In genomic region chr6:35181933-35182612, GRCh38 we compare ENCODE assay signal across 10 cellular contexts. TPM values are rescaled to one million over a fixed set of nuclear protein-coding genes. Genes with fewer than 3 reads are reported as not detected.
A peak's percentile ranks its signal among the peaks of the same experiment; 100 is the strongest.
DNase-seq lines count a peak whose midpoint lies in the region; ATAC-seq and TF ChIP-seq lines count a peak whose summit lies in the region.
"Had no signal": no experiment of that assay in that cellular context is flagged by ENCODE, and none has a peak within 500 bp of the region (broad histone marks: within the 10 kb centered on the region; RNA-seq: fewer than 3 reads in every experiment).

No MANE protein-coding gene starts in this region.

- peak overlapping the region; percentile 19 to 49 for H3K4ac ChIP-seq in mesenchymal stem cell (ENCODE audit: low read depth in 1 of 2, low read length in 2 of 2)

- H3K9ac ChIP-seq in MM.1S (ENCODE audit: low read length): no peak overlapping the region
- H3K9ac ChIP-seq in colonic mucosa (ENCODE audit: low read depth in 2 of 2, low read length in 2 of 2): no peak overlapping the region
- peak overlapping the region; percentile 58 for H3K9ac ChIP-seq in mesenchymal stem cell (ENCODE audit: low read length)

- H3K23ac ChIP-seq in mesenchymal stem cell (ENCODE audit: low read length in 2 of 2): no peak overlapping the region

- H3K14ac ChIP-seq in mesenchymal stem cell (ENCODE audit: low read length in 2 of 2): no peak overlapping the region

- H3K4me2 ChIP-seq in MM.1S (ENCODE audit: low read depth, low read length) (peak overlapping the region; percentile 52), mesenchymal stem cell (ENCODE audit: low read length, poor library complexity, severe bottlenecking) (peak overlapping the region; percentile 40)

- TF ChIP-seq CTCF in MM.1S (IDR thresholded peaks at IDR 0.05; ENCODE audit: low read length) (no peak), colonic mucosa (IDR thresholded peaks at IDR 0.05) (no peak)

- 24% methylated on average over 47 of the region's 55 CpGs for WGBS in mesenchymal stem cell

- H3K79me2 ChIP-seq in MM.1S (ENCODE audit: low read length): no peaks in the 10 kb centered on the region

- H3K4me1 ChIP-seq in MM.1S (ENCODE audit: low read length) (peaks cover 20% of the 10 kb centered on the region), colonic mucosa (peaks cover 7% of the 10 kb centered on the region), mesenchymal stem cell (ENCODE audit: control insufficient read depth, insufficient read depth, low read depth, low read length) (peaks cover 19% of the 10 kb centered on the region)

- H3K27ac Mint-ChIP-seq in T-helper 2 cell treated with Interferon-gamma antibody and Interleukin-4, amounts not matched to agents 5 μg/mL and 100 μg/mL, for 36 hours: no peak overlapping the region

- no peak overlapping the region for H3K27ac ChIP-seq in MM.1S (ENCODE audit: low read length)
- no peak overlapping the region for H3K27ac ChIP-seq in colonic mucosa
- peak overlapping the region; percentile 48 for H3K27ac ChIP-seq in mesenchymal stem cell (ENCODE audit: low read length, poor library complexity, severe bottlenecking)

- H3K9me3 Mint-ChIP-seq in T-helper 2 cell treated with Interferon-gamma antibody and Interleukin-4, amounts not matched to agents 5 μg/mL and 100 μg/mL, for 36 hours: no peaks in the 10 kb centered on the region

- H3F3A ChIP-seq in MM.1S (ENCODE audit: insufficient read depth, low read length): no peaks in the 10 kb centered on the region

- no peak overlapping the region for H2BK5ac ChIP-seq in mesenchymal stem cell (ENCODE audit: low read depth, low read length, poor library complexity, severe bottlenecking)

- H3K36me3 Mint-ChIP-seq in T-helper 2 cell treated with Interferon-gamma antibody and Interleukin-4, amounts not matched to agents 5 μg/mL and 100 μg/mL, for 36 hours (ENCODE audit: low read depth): no peaks in the 10 kb centered on the region

- no peaks in the 10 kb centered on the region for H3K4me1 Mint-ChIP-seq in T-helper 2 cell treated with Interferon-gamma antibody and Interleukin-4, amounts not matched to agents 5 μg/mL and 100 μg/mL, for 36 hours (ENCODE audit: low read depth)

- no peak for ATAC-seq in HG02610 (IDR thresholded peaks at IDR 0.05; ENCODE audit: unreplicated experiment)

- H3K9me3 ChIP-seq in MM.1S (replicated peaks; ENCODE audit: insufficient read depth, low read length): no peaks in the 10 kb centered on the region
- no peaks in the 10 kb centered on the region for H3K9me3 ChIP-seq in colonic mucosa
- H3K9me3 ChIP-seq in mesenchymal stem cell (ENCODE audit: control insufficient read depth, low read length): no peaks in the 10 kb centered on the region

- H3K27me3 Mint-ChIP-seq in T-helper 2 cell treated with Interferon-gamma antibody and Interleukin-4, amounts not matched to agents 5 μg/mL and 100 μg/mL, for 36 hours (ENCODE audit: low read depth): peaks cover 24% of the 10 kb centered on the region

- H2AFZ ChIP-seq in MM.1S (ENCODE audit: low read length) (peak overlapping the region; percentile 88), mesenchymal stem cell (ENCODE audit: low read depth, low read length) (no peak overlapping the region)

- H3K4me3 ChIP-seq in MM.1S (ENCODE audit: low read length): no peak overlapping the region
- H3K4me3 ChIP-seq in colonic mucosa: no peak overlapping the region
- peak overlapping the region in 1 of 2 experiments; percentile 18 for H3K4me3 ChIP-seq in mesenchymal stem cell (ENCODE audit: insufficient read depth in 1 of 2, low read depth in 1 of 2, low read length in 2 of 2)

- H3K36me3 ChIP-seq in MM.1S (replicated peaks; ENCODE audit: insufficient read depth, low read length): no peaks in the 10 kb centered on the region
- H3K36me3 ChIP-seq in colonic mucosa: no peaks in the 10 kb centered on the region
- no peaks in the 10 kb centered on the region for H3K36me3 ChIP-seq in mesenchymal stem cell (ENCODE audit: control insufficient read depth in 1 of 2, insufficient read depth in 2 of 2, low read depth in 1 of 2, low read length in 2 of 2)

- H4K20me1 ChIP-seq in MM.1S (ENCODE audit: insufficient read depth, low read length): no peaks in the 10 kb centered on the region

- H4K8ac ChIP-seq in mesenchymal stem cell (ENCODE audit: low read length): peak overlapping the region; percentile 85

- no peaks in the 10 kb centered on the region for H3K79me1 ChIP-seq in mesenchymal stem cell (replicated peaks; ENCODE audit: low read length, poor library complexity, severe bottlenecking)

- peak overlapping the region; percentile 74 for H2BK15ac ChIP-seq in mesenchymal stem cell (ENCODE audit: low read depth, poor library complexity, severe bottlenecking)

- H2BK120ac ChIP-seq in mesenchymal stem cell (ENCODE audit: low read depth, low read length): peak overlapping the region; percentile 66

- peak overlapping the region; percentile 77 for H4K91ac ChIP-seq in mesenchymal stem cell (ENCODE audit: low read length)

- H3K27me3 ChIP-seq in MM.1S (replicated peaks; ENCODE audit: insufficient read depth, low read length) (no peaks in the 10 kb centered on the region), colonic mucosa (no peaks in the 10 kb centered on the region), mesenchymal stem cell (ENCODE audit: control insufficient read depth in 1 of 2, insufficient read depth in 1 of 2, low read length in 2 of 2) (no peaks in the 10 kb centered on the region)

- H2BK12ac ChIP-seq in mesenchymal stem cell (ENCODE audit: low read length in 2 of 2): peak overlapping the region; percentile 46 to 96

- H3K4me3 Mint-ChIP-seq in T-helper 2 cell treated with Interferon-gamma antibody and Interleukin-4, amounts not matched to agents 5 μg/mL and 100 μg/mL, for 36 hours: no peak overlapping the region

- peak overlapping the region; percentile 86 to 90 for H3K18ac ChIP-seq in mesenchymal stem cell (ENCODE audit: low read depth in 1 of 2, low read length in 2 of 2)

- DNase-seq in AG08396 (ENCODE audit: low spot score) (peak; percentile 74), MM.1S (no peak), colonic mucosa (peak; percentile 67), mesenchymal stem cell (peak; percentile 83)
- DNase-seq in T-helper 2 cell treated with Interferon-gamma antibody and Interleukin-4, amounts not matched to agents 5 μg/mL and 100 μg/mL, for 36 hours (ENCODE audit: low spot score): no peak
- no peak for DNase-seq in activated effector memory CD4-positive, alpha-beta T cell treated with Interleukin-2 at 50 U/mL for 16 hours
- DNase-seq in activated effector memory CD4-positive, alpha-beta T cell treated with anti-CD3 and anti-CD28 coated beads, Interleukin-2, amount 50 U/mL, for 16 hours: no peak
- DNase-seq: DND-41; stimulated activated CD4-positive, alpha-beta T cell treated with anti-CD3 and anti-CD28 coated beads, Interleukin-4, amount 100 ng/mL, for 1 hour had no signal

- no peak overlapping the region for H2AK5ac ChIP-seq in mesenchymal stem cell (ENCODE audit: low read length, severe bottlenecking)

- no peaks in the 10 kb centered on the region for H3K9me2 ChIP-seq in MM.1S (replicated peaks; ENCODE audit: insufficient read depth, low read length)

- intact Hi-C loops in colonic mucosa (cut with DNase I): no loop called here

RNA-seq across cellular contexts. Expression of gene SCUBE3, which starts 31.7 kb away (rescaled TPM):
- under 1 TPM; 0.20 to 0.74 TPM for total RNA-seq in colonic mucosa
- 2.0 TPM for polyA plus RNA-seq in mesenchymal stem cell (2013, experiment 1 of 2)
- polyA plus RNA-seq in mesenchymal stem cell (2013, experiment 2 of 2): 1.9 TPM

RNA-seq across cellular contexts. Expression of gene TCP11, which starts 40.9 kb away (rescaled TPM):
- total RNA-seq in colonic mucosa: not detected
- 0.11 TPM for polyA plus RNA-seq in mesenchymal stem cell (2013, experiment 1 of 2)
- polyA plus RNA-seq in mesenchymal stem cell (2013, experiment 2 of 2): 0.04 TPM

Comparison
In these comparisons a context has a peak if more than half of its experiments do, and no peak if none do; other contexts are left out.
1. DNase-seq: peak in AG08396 (single experiment), colonic mucosa (single experiment) and mesenchymal stem cell (single experiment); none in MM.1S (single experiment), T-helper 2 cell treated with Interferon-gamma antibody and Interleukin-4, amounts not matched to agents 5 μg/mL and 100 μg/mL, for 36 hours (single experiment), activated effector memory CD4-positive, alpha-beta T cell treated with Interleukin-2 at 50 U/mL for 16 hours (single experiment) and activated effector memory CD4-positive, alpha-beta T cell treated with anti-CD3 and anti-CD28 coated beads, Interleukin-2, amount 50 U/mL, for 16 hours (single experiment).